In the genomic region with DNA sequence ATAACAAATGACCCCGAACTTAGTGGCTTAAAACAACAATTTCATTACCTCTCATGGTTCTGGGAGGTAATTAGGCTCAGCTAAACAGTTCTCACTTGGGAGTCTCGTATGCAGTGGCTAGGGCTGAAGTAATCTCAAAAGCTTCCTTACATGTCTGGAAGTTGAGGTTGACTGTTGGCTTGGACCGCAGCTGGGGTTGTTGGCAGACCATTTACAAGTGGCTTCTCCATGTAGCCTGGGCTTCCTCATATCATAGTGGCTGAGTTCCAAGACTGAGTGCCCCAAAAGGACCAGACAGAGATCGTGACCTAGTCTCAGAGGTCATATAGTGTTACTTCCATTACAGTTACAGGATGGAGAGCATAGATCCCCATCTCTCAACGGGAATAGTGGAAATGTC, we compare ENCODE assay signal across 28 cellular contexts.
"Had no signal": no experiment of that assay in that cellular context is flagged by ENCODE, and none has a peak within 500 bp of the region (broad histone marks: within the 10 kb centered on the region; RNA-seq: fewer than 3 reads in every experiment).

No MANE protein-coding gene starts in this region.

- H3K36me3 ChIP-seq: colonic mucosa, esophagus squamous epithelium, gastroesophageal sphincter, thoracic aorta had no signal

- H3K4me3 ChIP-seq: colonic mucosa, dorsolateral prefrontal cortex, esophagus squamous epithelium, gastroesophageal sphincter, thoracic aorta had no signal

- H3K27ac Mint-ChIP-seq: activated naive CD4-positive, alpha-beta T cell treated with anti-CD3 and anti-CD28 coated beads for 36 hours; activated naive CD8-positive, alpha-beta T cell treated with anti-CD3 and anti-CD28 coated beads, Interleukin-2, amount 10 ng/mL, durations not matched to agents 7 days and 5 days; activated T-helper 2 cell treated with anti-CD3 and anti-CD28 coated beads, Interferon-gamma antibody, Interleukin-2, Interleukin-4, amounts not matched to agents 10 μg/mL and 5 μg/mL and 100 μg/mL, durations not matched to agents 14 hours and 24 hours and 36 hours; effector memory CD8-positive, alpha-beta T cell; mesothelial cell of epicardium; progenitor cell of endocrine pancreas; T-helper 2 cell treated with Interferon-gamma antibody and Interleukin-4, amounts not matched to agents 5 μg/mL and 100 μg/mL, for 36 hours; type B pancreatic cell had no signal

- H3K27ac ChIP-seq: colonic mucosa, dorsolateral prefrontal cortex, esophagus squamous epithelium, gastroesophageal sphincter, thoracic aorta had no signal

- H3K9me3 Mint-ChIP-seq: activated naive CD4-positive, alpha-beta T cell treated with anti-CD3 and anti-CD28 coated beads for 36 hours; activated naive CD8-positive, alpha-beta T cell treated with anti-CD3 and anti-CD28 coated beads, Interleukin-2, amount 10 ng/mL, durations not matched to agents 7 days and 5 days; activated T-cell treated with anti-CD3 and anti-CD28 coated beads, Interleukin-2, amount 50 U/mL, for 4 hours; activated T-helper 2 cell treated with anti-CD3 and anti-CD28 coated beads, Interferon-gamma antibody, Interleukin-2, Interleukin-4, amounts not matched to agents 10 μg/mL and 5 μg/mL and 100 μg/mL, durations not matched to agents 14 hours and 24 hours and 36 hours; effector memory CD8-positive, alpha-beta T cell; mesothelial cell of epicardium; T-helper 2 cell treated with Interferon-gamma antibody and Interleukin-4, amounts not matched to agents 5 μg/mL and 100 μg/mL, for 36 hours; type B pancreatic cell had no signal

- DNase-seq: activated CD4-positive, alpha-beta T cell treated with anti-CD3 and anti-CD28 coated beads for 4 hours; activated CD4-positive, alpha-beta T cell treated with anti-CD3 and anti-CD28 coated beads, Interleukin-2, amount 50 U/mL, for 48 hours; activated CD4-positive, CD25-positive, alpha-beta regulatory T cell; activated CD8-positive, alpha-beta memory T cell treated with anti-CD3 and anti-CD28 coated beads, Interleukin-2, amount 50 U/mL, for 48 hours; activated naive CD4-positive, alpha-beta T cell treated with anti-CD3 and anti-CD28 coated beads for 36 hours; activated naive CD8-positive, alpha-beta T cell treated with anti-CD3 and anti-CD28 coated beads, Interleukin-2, amount 10 ng/mL, durations not matched to agents 7 days and 5 days; activated T-cell treated with anti-CD3 and anti-CD28 coated beads, Interleukin-2, amount 50 U/mL, for 4 hours; amniotic stem cell; colonic mucosa; dorsolateral prefrontal cortex; effector memory CD8-positive, alpha-beta T cell; esophagus squamous epithelium; head of caudate nucleus; hypothalamus; left ventricle myocardium superior; mammary epithelial cell; naive thymus-derived CD8-positive, alpha-beta T cell; retina; stimulated activated CD4-positive, alpha-beta T cell treated with anti-CD3 and anti-CD28 coated beads, Interleukin-2, amount 100 ng/mL, for 48 hours; stimulated activated CD8-positive, alpha-beta memory T cell treated with anti-CD3 and anti-CD28 coated beads, Interleukin-4, amount 100 ng/mL, for 48 hours; stimulated activated naive CD4-positive, alpha-beta T cell treated with Interleukin-2 at 50 U/mL for 16 hours had no signal

- ATAC-seq: activated T-cell treated with anti-CD3 and anti-CD28 coated beads, Interleukin-2, amount 50 U/mL, for 4 hours; effector memory CD8-positive, alpha-beta T cell; gastroesophageal sphincter; left ventricle myocardium superior; naive thymus-derived CD8-positive, alpha-beta T cell had no signal

- H3K36me3 Mint-ChIP-seq: mesothelial cell of epicardium, type B pancreatic cell had no signal

- H3K9me3 ChIP-seq: colonic mucosa, esophagus squamous epithelium, gastroesophageal sphincter, thoracic aorta had no signal

- H3K4me3 Mint-ChIP-seq: activated naive CD4-positive, alpha-beta T cell treated with anti-CD3 and anti-CD28 coated beads for 36 hours; activated naive CD8-positive, alpha-beta T cell treated with anti-CD3 and anti-CD28 coated beads, Interleukin-2, amount 10 ng/mL, durations not matched to agents 7 days and 5 days; activated T-cell treated with anti-CD3 and anti-CD28 coated beads, Interleukin-2, amount 50 U/mL, for 4 hours; effector memory CD8-positive, alpha-beta T cell; mesothelial cell of epicardium; naive thymus-derived CD8-positive, alpha-beta T cell; T-helper 2 cell treated with Interferon-gamma antibody and Interleukin-4, amounts not matched to agents 5 μg/mL and 100 μg/mL, for 36 hours; type B pancreatic cell had no signal

- H3K27me3 ChIP-seq: colonic mucosa, dorsolateral prefrontal cortex, esophagus squamous epithelium, gastroesophageal sphincter had no signal
